ENCODE assay signal across 9 cellular contexts in the genomic region with DNA sequence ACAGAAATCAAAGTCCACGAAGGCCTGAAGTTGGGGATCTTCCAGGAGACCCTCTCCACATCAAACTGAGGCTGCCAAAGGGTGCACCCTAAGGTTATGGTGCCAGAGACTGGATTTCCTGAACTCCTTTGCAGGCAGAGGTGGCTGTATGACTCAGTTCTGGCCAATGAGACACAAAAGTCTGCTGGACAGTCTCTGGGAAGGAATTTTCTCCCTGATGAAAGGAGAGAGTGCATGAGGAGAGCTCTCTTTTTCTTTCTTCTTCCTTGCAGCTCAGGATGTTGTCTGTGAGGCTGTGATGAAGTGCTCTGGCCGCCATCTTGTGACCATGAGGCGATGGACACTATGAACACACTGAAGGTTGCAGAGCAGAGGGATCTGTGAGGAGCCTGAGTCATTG.
"Had no signal": no experiment of that assay in that cellular context is flagged by ENCODE, and none has a peak within 500 bp of the region (broad histone marks: within the 10 kb centered on the region; RNA-seq: fewer than 3 reads in every experiment).

No MANE protein-coding gene starts in this region.

- H3K27ac ChIP-seq: gastroesophageal sphincter, left ventricle myocardium inferior, stomach, thoracic aorta had no signal

- H3K4me1 Mint-ChIP-seq: activated naive CD4-positive, alpha-beta T cell treated with anti-CD3 and anti-CD28 coated beads, Interleukin-2, amount 50 U/mL, for 24 hours had no signal

- H3K9me3 ChIP-seq: gastroesophageal sphincter, left ventricle myocardium inferior, stomach, thoracic aorta had no signal

- H3K36me3 ChIP-seq: gastroesophageal sphincter, left ventricle myocardium inferior, stomach, thoracic aorta had no signal

- H3K4me1 ChIP-seq: gastroesophageal sphincter, stomach had no signal

- DNase-seq: activated CD4-positive, alpha-beta T cell treated with anti-CD3 and anti-CD28 coated beads, Interleukin-2, amount 50 U/mL, for 1 hour; amygdala; left ventricle myocardium inferior; nephron progenitor cell; stimulated activated CD4-positive, alpha-beta T cell treated with anti-CD3 and anti-CD28 coated beads, Interleukin-4, amount 100 ng/mL, for 1 hour; stomach had no signal

- H3K9me3 Mint-ChIP-seq: activated naive CD4-positive, alpha-beta T cell treated with anti-CD3 and anti-CD28 coated beads, Interleukin-2, amount 50 U/mL, for 24 hours; nephron progenitor cell had no signal

- H3K4me3 Mint-ChIP-seq: activated naive CD4-positive, alpha-beta T cell treated with anti-CD3 and anti-CD28 coated beads, Interleukin-2, amount 50 U/mL, for 24 hours; nephron progenitor cell had no signal

- H3K4me3 ChIP-seq: gastroesophageal sphincter, left ventricle myocardium inferior, stomach, thoracic aorta had no signal

- ATAC-seq: gastroesophageal sphincter had no signal

- H3K27ac Mint-ChIP-seq: activated naive CD4-positive, alpha-beta T cell treated with anti-CD3 and anti-CD28 coated beads, Interleukin-2, amount 50 U/mL, for 24 hours; nephron progenitor cell had no signal
